In the genomic region with DNA sequence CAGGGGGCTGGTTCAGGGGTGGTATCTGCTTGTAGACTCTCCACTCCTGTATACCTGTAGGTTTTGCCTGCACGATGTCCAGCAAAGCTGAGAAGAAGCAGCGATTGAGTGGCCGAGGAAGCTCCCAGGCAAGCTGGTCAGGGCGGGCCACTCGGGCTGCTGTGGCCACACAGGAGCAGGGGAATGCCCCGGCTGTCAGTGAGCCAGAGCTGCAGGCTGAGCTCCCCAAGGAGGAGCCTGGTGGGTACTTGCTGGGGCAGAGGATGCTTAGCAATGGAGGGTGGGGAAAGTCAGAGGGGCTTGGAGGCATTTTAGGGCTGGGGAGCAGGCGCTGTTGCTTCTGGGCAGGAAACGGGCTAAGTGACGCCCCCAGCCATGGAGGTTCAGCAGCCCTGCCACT, we compare ENCODE assay signal across 23 cellular contexts. TPM values are rescaled to one million over a fixed set of nuclear protein-coding genes. Genes with fewer than 3 reads are reported as not detected.
DNase-seq lines count a peak whose midpoint lies in the region; ATAC-seq, FAIRE-seq and TF ChIP-seq lines count a peak whose summit lies in the region.
"Had no signal": no experiment of that assay in that cellular context is flagged by ENCODE, and none has a peak within 500 bp of the region (broad histone marks: within the 10 kb centered on the region; RNA-seq: fewer than 3 reads in every experiment).

No MANE protein-coding gene starts in this region.

- H3K9me2 ChIP-seq in GM23338 (ENCODE audit: insufficient read depth): no peaks in the 10 kb centered on the region

- H3K9me3 ChIP-seq in H9 (ENCODE audit: control insufficient read depth, low read depth, low read length) (no peaks in the 10 kb centered on the region), kidney (ENCODE audit: control insufficient read depth in 1 of 2, low read length in 2 of 2) (no peaks in the 10 kb centered on the region), neuronal stem cell (replicated peaks in 1 of 2; ENCODE audit: control insufficient read depth in 2 of 2, insufficient read depth in 1 of 2, low read depth in 1 of 2, low read length in 2 of 2) (peaks cover 0 to 1% of the 10 kb centered on the region in 2 donors), ovary (no peaks in the 10 kb centered on the region)
- H3K9me3 ChIP-seq: A549, Caco-2 had no signal

- no peaks in the 10 kb centered on the region for H3K79me2 ChIP-seq in H9 (ENCODE audit: insufficient read depth, low read length)
- H3K79me2 ChIP-seq in GM23338 (replicated peaks; ENCODE audit: insufficient read depth): no peaks in the 10 kb centered on the region

- peak overlapping the region; percentile 67 for H4K91ac ChIP-seq in H9 (ENCODE audit: insufficient read length, low read depth, low read length)
- H4K91ac ChIP-seq in neuronal stem cell (ENCODE audit: low read depth, low read length, poor library complexity): no peak overlapping the region

- no peak overlapping the region for H3K4me2 ChIP-seq in H9 (ENCODE audit: insufficient read depth, insufficient read length, low read length)
- H3K4me2 ChIP-seq in neuronal stem cell (ENCODE audit: insufficient read depth, low read length, poor library complexity, severe bottlenecking): no peak overlapping the region
- no peak overlapping the region for H3K4me2 ChIP-seq in GM23338
- H3K4me2 ChIP-seq: A549 had no signal

- H3K36me3 Mint-ChIP-seq in H9 (ENCODE audit: insufficient read depth in 1 of 3, low read depth in 3 of 3) (no peaks in the 10 kb centered on the region), GM23338 (ENCODE audit: low read depth) (no peaks in the 10 kb centered on the region)

- no peaks in the 10 kb centered on the region for H3K9me3 Mint-ChIP-seq in H9
- no peaks in the 10 kb centered on the region for H3K9me3 Mint-ChIP-seq in GM23338
- H3K9me3 Mint-ChIP-seq: CD4-positive, alpha-beta T cell; HFFc6; IgD-negative memory B cell had no signal

- H2AFZ ChIP-seq in H9 (ENCODE audit: low read length): no peak overlapping the region
- H2AFZ ChIP-seq in neuronal stem cell (ENCODE audit: low read length): peak overlapping the region; percentile 44
- no peak overlapping the region for H2AFZ ChIP-seq in GM23338

- H3K36me3 ChIP-seq in kidney (ENCODE audit: control insufficient read depth in 1 of 2, insufficient read depth in 2 of 2, low read length in 2 of 2) (no peaks in the 10 kb centered on the region), neuronal stem cell (replicated peaks in 1 of 2; ENCODE audit: control insufficient read depth in 2 of 2, insufficient read depth in 2 of 2, low read length in 2 of 2) (no peaks in the 10 kb centered on the region), ovary (no peaks in the 10 kb centered on the region), GM23338 (ENCODE audit: insufficient read depth) (no peaks in the 10 kb centered on the region)

- peaks cover 48% of the 10 kb centered on the region for H3K27me3 Mint-ChIP-seq in H9 (ENCODE audit: low read depth)
- H3K27me3 Mint-ChIP-seq in GM23338 (ENCODE audit: insufficient read depth, low read depth, poor library complexity): peaks cover 23% of the 10 kb centered on the region

- H3K4me3 Mint-ChIP-seq in H9 (no peak overlapping the region), GM23338 (no peak overlapping the region)
- H3K4me3 Mint-ChIP-seq: CD4-positive, alpha-beta T cell; HFFc6 had no signal

- H4K8ac ChIP-seq in H9 (replicated peaks; ENCODE audit: insufficient read length, low read depth, low read length): no peak overlapping the region
- no peak overlapping the region for H4K8ac ChIP-seq in neuronal stem cell (ENCODE audit: low read depth, low read length)

- H3F3A ChIP-seq in GM23338 (replicated peaks; ENCODE audit: low read depth): 0 out of 2 replicates have a peak, but pooled peaks cover 3% of the 10 kb centered on the region

- no CpG with 5 or more reads among the region's 9 CpGs for WGBS in H9 (ENCODE audit: extremely low coverage, insufficient read length, low lambda C conversion rate)
- WGBS in neuronal stem cell (ENCODE audit: extremely low coverage in 2 of 2, insufficient read length in 2 of 2, insufficient replicate concordance in 1 of 2), 2 donors: no CpG with 5 or more reads among the region's 9 CpGs
- 69 to 73% (median 70%) methylated on average over 9 of the region's 9 CpGs for WGBS in ovary, 3 donors

- no peak for DNase-seq in H9
- DNase-seq in dorsolateral prefrontal cortex: no peak
- peak; percentile 47 for DNase-seq in kidney
- no peak for DNase-seq in neuronal stem cell (ENCODE audit: low spot score)
- no peak for DNase-seq in activated naive CD4-positive, alpha-beta T cell treated with anti-CD3 and anti-CD28 coated beads, Interleukin-2, amount 50 U/mL, for 16 hours
- no peak for DNase-seq in activated CD4-positive, alpha-beta T cell treated with anti-CD3 and anti-CD28 coated beads for 48 hours
- DNase-seq in ovary: no peak
- DNase-seq in GM23338 (ENCODE audit: low spot score): no peak
- DNase-seq: AML-193; Caco-2; CD4-positive, alpha-beta T cell; DMS79 treated with DMSO at 0.1 percent for 48 hours; HFFc6 had no signal

- H4K20me1 ChIP-seq in H9 (ENCODE audit: control insufficient read depth, insufficient read depth, insufficient read length): no peaks in the 10 kb centered on the region
- H4K20me1 ChIP-seq in GM23338 (replicated peaks; ENCODE audit: insufficient read depth): no peaks in the 10 kb centered on the region

- H3K27me3 ChIP-seq in H9 (ENCODE audit: insufficient read depth, low read length) (no peaks in the 10 kb centered on the region; the same call in 1 of the 2 replicates), dorsolateral prefrontal cortex (peaks cover 0 to 9% (median 0%) of the 10 kb centered on the region in 45 donors), neuronal stem cell (ENCODE audit: control insufficient read depth in 3 of 3, insufficient read depth in 3 of 3, low read depth in 1 of 3, low read length in 3 of 3) (peaks cover 0 to 24% (median 2%) of the 10 kb centered on the region in 3 experiments), ovary (no peaks in the 10 kb centered on the region), GM23338 (ENCODE audit: insufficient read depth) (peaks cover 21% of the 10 kb centered on the region)

- H3K23ac ChIP-seq in H9 (ENCODE audit: insufficient read length, low read depth, low read length): no peak overlapping the region
- H3K23ac ChIP-seq in neuronal stem cell (ENCODE audit: low read depth, low read length, poor library complexity): no peak overlapping the region

- H3K4me1 ChIP-seq in H9 (ENCODE audit: insufficient read depth, low read length): peaks cover 4% of the 10 kb centered on the region; the same call in 1 of the 2 replicates
- H3K4me1 ChIP-seq in kidney (ENCODE audit: control insufficient read depth in 1 of 2, insufficient read depth in 1 of 2, low read depth in 1 of 2, low read length in 2 of 2): peaks cover 0 to 6% of the 10 kb centered on the region in 2 donors
- H3K4me1 ChIP-seq in neuronal stem cell (ENCODE audit: control insufficient read depth in 2 of 2, insufficient read depth in 1 of 2, low read depth in 1 of 2, low read length in 2 of 2): peaks cover 28 to 39% of the 10 kb centered on the region in 2 donors
- H3K4me1 ChIP-seq in ovary (ENCODE audit: insufficient read depth): peaks cover 3% of the 10 kb centered on the region
- H3K4me1 ChIP-seq in GM23338 (ENCODE audit: insufficient read depth): peaks cover 26% of the 10 kb centered on the region
- H3K4me1 ChIP-seq: Caco-2 had no signal

- no peak overlapping the region for H3K27ac ChIP-seq in H9 (ENCODE audit: insufficient read length, low read depth, low read length)
- H3K27ac ChIP-seq in dorsolateral prefrontal cortex: peak overlapping the region in 36 of 59 donors; percentile 5 to 81 (median 43)
- no peak overlapping the region for H3K27ac ChIP-seq in kidney (ENCODE audit: low read depth in 2 of 2, low read length in 2 of 2)
- H3K27ac ChIP-seq in neuronal stem cell (replicated peaks; ENCODE audit: low read length): no peak overlapping the region
- H3K27ac ChIP-seq in ovary: no peak overlapping the region
- no peak overlapping the region for H3K27ac ChIP-seq in GM23338 (ENCODE audit: low read depth)
- H3K27ac ChIP-seq: 22Rv1, A549, C4-2B, HL-60 had no signal

- no peak overlapping the region for H2BK20ac ChIP-seq in H9 (ENCODE audit: low read depth, low read length, poor library complexity, severe bottlenecking)

- no peak overlapping the region for H2BK120ac ChIP-seq in H9 (ENCODE audit: low read depth, low read length, poor library complexity, severe bottlenecking)
- H2BK120ac ChIP-seq in neuronal stem cell (ENCODE audit: low read depth, low read length): no peak overlapping the region

- H3T11ph ChIP-seq in H9 (ENCODE audit: low read length): no peak overlapping the region

- peak overlapping the region; percentile 42 for H3K18ac ChIP-seq in H9 (ENCODE audit: insufficient read length, low read depth, low read length)
- H3K18ac ChIP-seq in neuronal stem cell (ENCODE audit: low read length): peak overlapping the region; percentile 68

- H3K27ac Mint-ChIP-seq in H9 (no peak overlapping the region), GM23338 (no peak overlapping the region)
- H3K27ac Mint-ChIP-seq: CD4-positive, alpha-beta T cell; HFFc6; IgD-negative memory B cell had no signal

- no peak overlapping the region for H3K4ac ChIP-seq in H9 (ENCODE audit: low read depth, low read length)
- no peak overlapping the region for H3K4ac ChIP-seq in neuronal stem cell (ENCODE audit: low read length)

- H2AK5ac ChIP-seq in H9 (ENCODE audit: insufficient read length, low read length) (no peak overlapping the region), neuronal stem cell (ENCODE audit: low read depth, low read length) (peak overlapping the region; percentile 26)

- peaks cover 31 to 46% of the 10 kb centered on the region in 2 experiments for H3K4me1 Mint-ChIP-seq in H9
- peaks cover 38% of the 10 kb centered on the region for H3K4me1 Mint-ChIP-seq in GM23338

- H3K14ac ChIP-seq in H9 (ENCODE audit: insufficient read depth, low read length) (peak overlapping the region; percentile 49; the same call in 1 of the 2 replicates), neuronal stem cell (ENCODE audit: low read length) (no peak overlapping the region)

- H3K23me2 ChIP-seq in H9 (ENCODE audit: insufficient read length, low read depth, low read length, poor library complexity, severe bottlenecking): peaks cover 8% of the 10 kb centered on the region

- ATAC-seq in GM23338: no peak
- ATAC-seq: A549, GM12878, HCT116, HepG2 had no signal

- TF ChIP-seq POLR2A in ovary (IDR thresholded peaks at IDR 0.05): no peak

- no peak overlapping the region for H2BK12ac ChIP-seq in H9 (ENCODE audit: insufficient read length, low read depth, low read length)
- H2BK12ac ChIP-seq in neuronal stem cell (ENCODE audit: low read length): no peak overlapping the region

- no peak for FAIRE-seq in kidney (lab: Jason Lieb, UNC)
- FAIRE-seq: A549, D721Med, GM12878, H54, HepG2 had no signal

- no peak overlapping the region for H2BK5ac ChIP-seq in H9 (ENCODE audit: insufficient read length, low read length)
- no peak overlapping the region for H2BK5ac ChIP-seq in neuronal stem cell (ENCODE audit: low read length)

- no peak overlapping the region for H3K56ac ChIP-seq in H9 (ENCODE audit: insufficient read length, low read depth, low read length)

- H2BK15ac ChIP-seq in H9 (ENCODE audit: low read depth, low read length) (no peak overlapping the region), neuronal stem cell (ENCODE audit: low read length) (no peak overlapping the region)

- TF ChIP-seq EP300 in ovary (IDR thresholded peaks at IDR 0.05): no peak

- H3K79me1 ChIP-seq in H9 (ENCODE audit: insufficient read depth, low read depth, low read length, poor library complexity, severe bottlenecking) (no peaks in the 10 kb centered on the region), neuronal stem cell (ENCODE audit: low read depth, low read length) (no peaks in the 10 kb centered on the region)

- H4K5ac ChIP-seq in H9 (ENCODE audit: insufficient read length, low read depth, low read length): no peak overlapping the region

- H3K9ac ChIP-seq in H9 (ENCODE audit: extremely low read depth, insufficient read length, low read length) (no peak overlapping the region), kidney (ENCODE audit: low read length in 2 of 2) (no peak overlapping the region), neuronal stem cell (ENCODE audit: low read depth, low read length, poor library complexity) (no peak overlapping the region)

- H3K4me3 ChIP-seq in dorsolateral prefrontal cortex: no peak overlapping the region
- H3K4me3 ChIP-seq in kidney (ENCODE audit: low read length in 2 of 2): no peak overlapping the region
- no peak overlapping the region for H3K4me3 ChIP-seq in neuronal stem cell (ENCODE audit: low read length in 2 of 2)
- H3K4me3 ChIP-seq in ovary: no peak overlapping the region
- no peak overlapping the region for H3K4me3 ChIP-seq in GM23338
- H3K4me3 ChIP-seq: A549, GM12878 had no signal

- intact Hi-C loops in dorsolateral prefrontal cortex (cut with DNase I): no loop called here
- intact Hi-C loops in kidney (cut with DNase I): no loop called here
- intact Hi-C loops in ovary (cut with DNase I): no loop called here

- no peak for TF ChIP-seq CTCF in H9 (conservative IDR thresholded peaks at IDR 0.05)
- no peak for TF ChIP-seq CTCF in dorsolateral prefrontal cortex (IDR thresholded peaks at IDR 0.05 in 54 of 56, conservative IDR thresholded peaks at IDR 0.05 in 2 of 56; ENCODE audit: low read depth in 1 of 56, partially characterized antibody in 56 of 56)
- TF ChIP-seq CTCF in kidney (IDR thresholded peaks at IDR 0.05; ENCODE audit: borderline replicate concordance, extremely low read depth, insufficient read depth): no peak
- TF ChIP-seq CTCF in ovary (IDR thresholded peaks at IDR 0.05): no peak
- no peak for TF ChIP-seq CTCF in GM23338 (conservative IDR thresholded peaks at IDR 0.05; ENCODE audit: low read depth in 2 of 2)

RNA-seq across cellular contexts. Expression of a gene that starts 2.1 kb away (rescaled TPM):
- total RNA-seq in H9 (2021) (0.15 and 0.22 TPM in 2 replicates), dorsolateral prefrontal cortex (1 to 10 TPM in 119 of 120 experiments, under 1 TPM in 1; 0.96 to 5.4 (median 2.7) TPM), kidney (0.66 TPM), ovary (10 to 100 TPM in 1 of 7 donors, 1 to 10 TPM in 5, under 1 TPM in 1; 0.88 to 10.3 (median 2.7) TPM)
- polyA plus RNA-seq in kidney (ENCODE audit: insufficient read depth, low read depth, low replicate concordance) (0.17 TPM), ovary (1 to 10 TPM; 1.0 to 2.5 TPM), GM23338 (2016; fragmentation: Nextera tagmentation; extraction: Ambion mirVana) (not detected in 2 replicates)
- polyA plus RNA-seq in neuronal stem cell (2013, experiment 1 of 2): 0.77 TPM
- polyA plus RNA-seq in neuronal stem cell (2013, experiment 2 of 2): 0.61 TPM
- total RNA-seq in GM23338 (2014; rRNA removed; shearing (Covaris generic)): 0.16 and 0.38 TPM in 2 replicates
- total RNA-seq: CD4-positive, alpha-beta T cell; GM12878; HepG2; HFFc6 had no signal
- polyA plus RNA-seq: GM12878, HepG2, IgD-negative memory B cell had no signal

RNA-seq across cellular contexts. Expression of a gene that starts 14.7 kb away (rescaled TPM):
- total RNA-seq in H9 (2021) (11.3 and 11.4 TPM in 2 replicates), dorsolateral prefrontal cortex (10 to 100 TPM in 119 of 120 experiments, 1 to 10 TPM in 1; 7.4 to 54.0 (median 30.3) TPM), kidney (3.5 TPM), ovary (10 to 100 TPM in 1 of 7 donors, 1 to 10 TPM in 6; 1.6 to 11.7 (median 3.3) TPM)
- polyA plus RNA-seq in kidney (ENCODE audit: insufficient read depth, low read depth, low replicate concordance) (2.3 TPM), ovary (1 to 10 TPM; 5.1 to 5.9 TPM), GM23338 (2016; fragmentation: Nextera tagmentation; extraction: Ambion mirVana) (4.2 and 4.5 TPM in 2 replicates)
- polyA plus RNA-seq in neuronal stem cell (2013, experiment 1 of 2): 35.0 TPM
- 34.3 TPM for polyA plus RNA-seq in neuronal stem cell (2013, experiment 2 of 2)
- 7.7 and 11.5 TPM in 2 replicates for total RNA-seq in GM23338 (2014; rRNA removed; shearing (Covaris generic))
- total RNA-seq: CD4-positive, alpha-beta T cell had no signal
- polyA plus RNA-seq: IgD-negative memory B cell had no signal

RNA-seq across cellular contexts. Expression of a gene that starts 31.4 kb away (rescaled TPM):
- 27.0 and 29.8 TPM in 2 replicates for total RNA-seq in H9 (2021)
- total RNA-seq in dorsolateral prefrontal cortex: 10 to 100 TPM in 19 of 120 experiments, 1 to 10 TPM in 101; 5.1 to 15.5 (median 8.1) TPM
- total RNA-seq in kidney: 6.5 TPM
- 10.8 TPM for polyA plus RNA-seq in kidney (ENCODE audit: insufficient read depth, low read depth, low replicate concordance)
- polyA plus RNA-seq in neuronal stem cell (2013, experiment 1 of 2): 20.0 TPM
- polyA plus RNA-seq in neuronal stem cell (2013, experiment 2 of 2): 20.0 TPM
- total RNA-seq in ovary: 10 to 100 TPM in 1 of 7 donors, 1 to 10 TPM in 6; 1.1 to 10.1 (median 6.9) TPM
- 1 to 10 TPM; 4.3 to 6.1 TPM for polyA plus RNA-seq in ovary
- total RNA-seq in GM23338 (2014; rRNA removed; shearing (Covaris generic)): 27.1 and 28.1 TPM in 2 replicates
- polyA plus RNA-seq in GM23338 (2016; fragmentation: Nextera tagmentation; extraction: Ambion mirVana): 33.3 and 33.5 TPM in 2 replicates

RNA-seq across cellular contexts. Expression of a gene that starts 32.4 kb away (rescaled TPM):
- total RNA-seq in H9 (2021): 163 and 164 TPM in 2 replicates
- 10 to 100 TPM in 109 of 120 experiments, 1 to 10 TPM in 11; 5.6 to 31.5 (median 14.8) TPM for total RNA-seq in dorsolateral prefrontal cortex
- 66.9 TPM for total RNA-seq in kidney
- polyA plus RNA-seq in kidney (ENCODE audit: insufficient read depth, low read depth, low replicate concordance): 14.8 TPM
- 144 TPM for polyA plus RNA-seq in neuronal stem cell (2013, experiment 1 of 2)
- 143 TPM for polyA plus RNA-seq in neuronal stem cell (2013, experiment 2 of 2)
- total RNA-seq in ovary: 100 to 1,000 TPM in 1 of 7 donors, 10 to 100 TPM in 6; 16.3 to 124 (median 73.5) TPM
- polyA plus RNA-seq in ovary: 10 to 100 TPM; 29.7 to 43.7 TPM
- 154 and 178 TPM in 2 replicates for total RNA-seq in GM23338 (2014; rRNA removed; shearing (Covaris generic))
- polyA plus RNA-seq in GM23338 (2016; fragmentation: Nextera tagmentation; extraction: Ambion mirVana): 119 and 138 TPM in 2 replicates

Comparison
In these comparisons a context has a peak if more than half of its experiments do, and no peak if none do; other contexts are left out.
1. H3K27ac ChIP-seq: peak in dorsolateral prefrontal cortex (36 of 59); none in H9 (single experiment), kidney (0 of 2), neuronal stem cell (single experiment), ovary (0 of 2) and GM23338 (single experiment).